Comparison of ENCODE assay signal across 1 cellular context in the genomic region with DNA sequence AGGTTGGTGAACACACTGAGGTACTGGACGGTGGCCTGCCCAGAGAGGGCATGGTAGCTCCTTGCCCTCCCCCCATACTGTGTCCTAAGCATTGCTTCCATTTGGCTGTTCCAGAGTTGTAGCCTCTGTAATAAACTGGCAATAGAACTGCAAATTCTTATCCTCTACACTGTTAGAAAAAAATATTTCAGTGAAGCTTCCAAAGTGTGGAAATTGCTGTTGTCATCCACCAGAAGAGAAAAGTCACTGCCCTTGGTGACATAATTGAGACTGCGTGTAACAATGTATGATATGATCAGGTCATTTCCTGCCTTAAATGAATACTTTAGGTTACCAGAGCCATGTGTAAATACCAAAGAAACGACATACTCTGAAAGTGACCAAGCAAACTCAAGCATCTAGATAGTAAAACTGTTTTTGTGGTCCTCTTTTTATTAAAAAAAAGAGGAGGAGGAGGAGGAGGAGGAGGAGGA.
TF ChIP-seq lines count a peak whose summit lies in the region.

No MANE protein-coding gene starts in this region.

TF ChIP-seq in K562, 482 proteins besides CTCF, POLR2A, EP300 and RAD21 (continued from another document):
- TF ChIP-seq BCL6 (CRISPR knock-in tag; IDR thresholded peaks at IDR 0.05): no peak
- TF ChIP-seq BRD9 (IDR thresholded peaks at IDR 0.05; ENCODE audit: low read depth, partially characterized antibody): peak; percentile 31
- no peak for TF ChIP-seq GATA2 (CRISPR knock-in tag; IDR thresholded peaks at IDR 0.05)
- TF ChIP-seq SMAD3 (CRISPR knock-in tag; conservative IDR thresholded peaks at IDR 0.05): 0 out of 2 replicates have a peak, but pooled peaks have one; percentile 46
- no peak for TF ChIP-seq SRSF1 (IDR thresholded peaks at IDR 0.05; ENCODE audit: low read depth, low read length)
- TF ChIP-seq MTA1 (IDR thresholded peaks at IDR 0.05; ENCODE audit: borderline replicate concordance): no peak
- peak; percentile 67 for TF ChIP-seq ZNF316 (IDR thresholded peaks at IDR 0.05)
- TF ChIP-seq ZNF133 (CRISPR knock-in tag; IDR thresholded peaks at IDR 0.05): no peak
- TF ChIP-seq, protein P1, sequence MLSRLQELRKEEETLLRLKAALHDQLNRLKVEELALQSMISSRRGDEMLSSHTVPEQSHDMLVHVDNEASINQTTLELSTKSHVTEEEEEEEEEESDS (CRISPR knock-in tag; IDR thresholded peaks at IDR 0.05): no peak
- TF ChIP-seq GTF2E2 (tag; IDR thresholded peaks at IDR 0.05): no peak
- TF ChIP-seq XRCC5 (IDR thresholded peaks at IDR 0.05; ENCODE audit: low read depth, low read length): no peak
- no peak for TF ChIP-seq ZNF121 (CRISPR knock-in tag; conservative IDR thresholded peaks at IDR 0.05)
- TF ChIP-seq ZNF561 (CRISPR knock-in tag; conservative IDR thresholded peaks at IDR 0.05): no peak
- peak; percentile 73 to 79; a peak in 3 of 4 replicates for TF ChIP-seq FOXA3 (CRISPR knock-in tag; conservative IDR thresholded peaks at IDR 0.05 in 1 of 2, IDR thresholded peaks at IDR 0.05 in 1 of 2)
- TF ChIP-seq, protein P2, sequence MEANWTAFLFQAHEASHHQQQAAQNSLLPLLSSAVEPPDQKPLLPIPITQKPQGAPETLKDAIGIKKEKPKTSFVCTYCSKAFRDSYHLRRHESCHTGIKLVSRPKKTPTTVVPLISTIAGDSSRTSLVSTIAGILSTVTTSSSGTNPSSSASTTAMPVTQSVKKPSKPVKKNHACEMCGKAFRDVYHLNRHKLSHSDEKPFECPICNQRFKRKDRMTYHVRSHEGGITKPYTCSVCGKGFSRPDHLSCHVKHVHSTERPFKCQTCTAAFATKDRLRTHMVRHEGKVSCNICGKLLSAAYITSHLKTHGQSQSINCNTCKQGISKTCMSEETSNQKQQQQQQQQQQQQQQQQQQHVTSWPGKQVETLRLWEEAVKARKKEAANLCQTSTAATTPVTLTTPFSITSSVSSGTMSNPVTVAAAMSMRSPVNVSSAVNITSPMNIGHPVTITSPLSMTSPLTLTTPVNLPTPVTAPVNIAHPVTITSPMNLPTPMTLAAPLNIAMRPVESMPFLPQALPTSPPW (CRISPR knock-in tag; IDR thresholded peaks at IDR 0.05): peak; percentile 71
- no peak for TF ChIP-seq MXI1 (IDR thresholded peaks at IDR 0.05; ENCODE audit: low read depth, low read length)
- TF ChIP-seq RFX1 (IDR thresholded peaks at IDR 0.05): no peak
- no peak for TF ChIP-seq NR2F6 (CRISPR knock-in tag; IDR thresholded peaks at IDR 0.05)
- TF ChIP-seq HMGN3 (IDR thresholded peaks at IDR 0.05; ENCODE audit: borderline replicate concordance, extremely low read depth, insufficient read length, low read depth, low read length): no peak
- no peak for TF ChIP-seq ZNF766 (CRISPR knock-in tag; conservative IDR thresholded peaks at IDR 0.05)
- TF ChIP-seq ZNF124 (CRISPR knock-in tag; IDR thresholded peaks at IDR 0.05): no peak
- no peak for TF ChIP-seq NRF1 (conservative IDR thresholded peaks at IDR 0.05 in 1 of 2, IDR thresholded peaks at IDR 0.05 in 1 of 2)
- TF ChIP-seq BACH1 (tag; IDR thresholded peaks at IDR 0.05): no peak
- TF ChIP-seq, protein P3, sequence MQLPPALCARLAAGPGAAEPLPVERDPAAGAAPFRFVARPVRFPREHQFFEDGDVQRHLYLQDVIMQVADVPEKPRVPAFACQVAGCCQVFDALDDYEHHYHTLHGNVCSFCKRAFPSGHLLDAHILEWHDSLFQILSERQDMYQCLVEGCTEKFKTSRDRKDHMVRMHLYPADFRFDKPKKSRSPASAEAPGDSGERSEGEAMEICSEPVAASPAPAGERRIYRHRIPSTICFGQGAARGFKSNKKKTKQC (CRISPR knock-in tag; IDR thresholded peaks at IDR 0.05): no peak
- TF ChIP-seq, protein P4, sequence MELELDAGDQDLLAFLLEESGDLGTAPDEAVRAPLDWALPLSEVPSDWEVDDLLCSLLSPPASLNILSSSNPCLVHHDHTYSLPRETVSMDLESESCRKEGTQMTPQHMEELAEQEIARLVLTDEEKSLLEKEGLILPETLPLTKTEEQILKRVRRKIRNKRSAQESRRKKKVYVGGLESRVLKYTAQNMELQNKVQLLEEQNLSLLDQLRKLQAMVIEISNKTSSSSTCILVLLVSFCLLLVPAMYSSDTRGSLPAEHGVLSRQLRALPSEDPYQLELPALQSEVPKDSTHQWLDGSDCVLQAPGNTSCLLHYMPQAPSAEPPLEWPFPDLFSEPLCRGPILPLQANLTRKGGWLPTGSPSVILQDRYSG (tag; conservative IDR thresholded peaks at IDR 0.05; ENCODE audit: low read depth): peak; percentile 72
- TF ChIP-seq, protein P5, sequence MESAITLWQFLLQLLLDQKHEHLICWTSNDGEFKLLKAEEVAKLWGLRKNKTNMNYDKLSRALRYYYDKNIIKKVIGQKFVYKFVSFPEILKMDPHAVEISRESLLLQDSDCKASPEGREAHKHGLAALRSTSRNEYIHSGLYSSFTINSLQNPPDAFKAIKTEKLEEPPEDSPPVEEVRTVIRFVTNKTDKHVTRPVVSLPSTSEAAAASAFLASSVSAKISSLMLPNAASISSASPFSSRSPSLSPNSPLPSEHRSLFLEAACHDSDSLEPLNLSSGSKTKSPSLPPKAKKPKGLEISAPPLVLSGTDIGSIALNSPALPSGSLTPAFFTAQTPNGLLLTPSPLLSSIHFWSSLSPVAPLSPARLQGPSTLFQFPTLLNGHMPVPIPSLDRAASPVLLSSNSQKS (CRISPR knock-in tag; IDR thresholded peaks at IDR 0.05): no peak
- TF ChIP-seq HNRNPL (IDR thresholded peaks at IDR 0.05; ENCODE audit: low read depth, low read length): no peak
- TF ChIP-seq ATF7 (IDR thresholded peaks at IDR 0.05): peak; percentile 88
- TF ChIP-seq HMG20B (CRISPR knock-in tag; IDR thresholded peaks at IDR 0.05): no peak
- TF ChIP-seq PHTF2 (CRISPR knock-in tag; IDR thresholded peaks at IDR 0.05): no peak
- no peak for TF ChIP-seq CC2D1A (IDR thresholded peaks at IDR 0.05)
- TF ChIP-seq DPF2 (IDR thresholded peaks at IDR 0.05): peak; percentile 84
- TF ChIP-seq CBX1 (IDR thresholded peaks at IDR 0.05; ENCODE audit: low read depth): no peak
- TF ChIP-seq TBL1XR1 (IDR thresholded peaks at IDR 0.05; ENCODE audit: low read length in 2 of 2): no peak; a peak in 1 of 4 replicates
- peak; percentile 67; the same call in 1 of the 2 replicates for TF ChIP-seq CREB1 (IDR thresholded peaks at IDR 0.05)
- TF ChIP-seq CREB1 (CRISPR knock-in tag; IDR thresholded peaks at IDR 0.05): no peak; the same call in 1 of the 2 replicates
- no peak for TF ChIP-seq KLF10 (CRISPR knock-in tag; IDR thresholded peaks at IDR 0.05)
- TF ChIP-seq NCOA1 (IDR thresholded peaks at IDR 0.05; ENCODE audit: low read depth): peak; percentile 39; the same call in 1 of the 2 replicates
- TF ChIP-seq, protein P6, sequence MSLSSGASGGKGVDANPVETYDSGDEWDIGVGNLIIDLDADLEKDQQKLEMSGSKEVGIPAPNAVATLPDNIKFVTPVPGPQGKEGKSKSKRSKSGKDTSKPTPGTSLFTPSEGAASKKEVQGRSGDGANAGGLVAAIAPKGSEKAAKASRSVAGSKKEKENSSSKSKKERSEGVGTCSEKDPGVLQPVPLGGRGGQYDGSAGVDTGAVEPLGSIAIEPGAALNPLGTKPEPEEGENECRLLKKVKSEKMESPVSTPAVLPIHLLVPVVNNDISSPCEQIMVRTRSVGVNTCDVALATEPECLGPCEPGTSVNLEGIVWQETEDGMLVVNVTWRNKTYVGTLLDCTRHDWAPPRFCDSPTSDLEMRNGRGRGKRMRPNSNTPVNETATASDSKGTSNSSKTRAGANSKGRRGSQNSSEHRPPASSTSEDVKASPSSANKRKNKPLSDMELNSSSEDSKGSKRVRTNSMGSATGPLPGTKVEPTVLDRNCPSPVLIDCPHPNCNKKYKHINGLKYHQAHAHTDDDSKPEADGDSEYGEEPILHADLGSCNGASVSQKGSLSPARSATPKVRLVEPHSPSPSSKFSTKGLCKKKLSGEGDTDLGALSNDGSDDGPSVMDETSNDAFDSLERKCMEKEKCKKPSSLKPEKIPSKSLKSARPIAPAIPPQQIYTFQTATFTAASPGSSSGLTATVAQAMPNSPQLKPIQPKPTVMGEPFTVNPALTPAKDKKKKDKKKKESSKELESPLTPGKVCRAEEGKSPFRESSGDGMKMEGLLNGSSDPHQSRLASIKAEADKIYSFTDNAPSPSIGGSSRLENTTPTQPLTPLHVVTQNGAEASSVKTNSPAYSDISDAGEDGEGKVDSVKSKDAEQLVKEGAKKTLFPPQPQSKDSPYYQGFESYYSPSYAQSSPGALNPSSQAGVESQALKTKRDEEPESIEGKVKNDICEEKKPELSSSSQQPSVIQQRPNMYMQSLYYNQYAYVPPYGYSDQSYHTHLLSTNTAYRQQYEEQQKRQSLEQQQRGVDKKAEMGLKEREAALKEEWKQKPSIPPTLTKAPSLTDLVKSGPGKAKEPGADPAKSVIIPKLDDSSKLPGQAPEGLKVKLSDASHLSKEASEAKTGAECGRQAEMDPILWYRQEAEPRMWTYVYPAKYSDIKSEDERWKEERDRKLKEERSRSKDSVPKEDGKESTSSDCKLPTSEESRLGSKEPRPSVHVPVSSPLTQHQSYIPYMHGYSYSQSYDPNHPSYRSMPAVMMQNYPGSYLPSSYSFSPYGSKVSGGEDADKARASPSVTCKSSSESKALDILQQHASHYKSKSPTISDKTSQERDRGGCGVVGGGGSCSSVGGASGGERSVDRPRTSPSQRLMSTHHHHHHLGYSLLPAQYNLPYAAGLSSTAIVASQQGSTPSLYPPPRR (CRISPR knock-in tag; IDR thresholded peaks at IDR 0.05; ENCODE audit: borderline replicate concordance): no peak
- TF ChIP-seq CREM (IDR thresholded peaks at IDR 0.05; ENCODE audit: low read depth): peak; percentile 80
- no peak for TF ChIP-seq SNIP1 (IDR thresholded peaks at IDR 0.05; ENCODE audit: low read depth)
- no peak for TF ChIP-seq ZNF23 (CRISPR knock-in tag; IDR thresholded peaks at IDR 0.05)
- TF ChIP-seq FIP1L1 (IDR thresholded peaks at IDR 0.05; ENCODE audit: low read depth, low read length, poor library complexity, severe bottlenecking): no peak
- no peak for TF ChIP-seq TFAM (CRISPR knock-in tag; conservative IDR thresholded peaks at IDR 0.05)
- TF ChIP-seq ZNF584 (CRISPR knock-in tag; IDR thresholded peaks at IDR 0.05; ENCODE audit: low read depth): no peak
- TF ChIP-seq CHCHD3 (CRISPR knock-in tag; IDR thresholded peaks at IDR 0.05): no peak
- peak; percentile 48 for TF ChIP-seq POLR2H (tag; IDR thresholded peaks at IDR 0.05; ENCODE audit: low read depth)
- no peak for TF ChIP-seq SMARCB1 (IDR thresholded peaks at IDR 0.05; ENCODE audit: insufficient read length, low read depth)
- TF ChIP-seq ZZZ3 (IDR thresholded peaks at IDR 0.05): no peak
- no peak for TF ChIP-seq POLR2AphosphoS5 (IDR thresholded peaks at IDR 0.05; ENCODE audit: control insufficient read depth, insufficient read depth, low read depth, low read length)
- TF ChIP-seq MAFG (tag; conservative IDR thresholded peaks at IDR 0.05): peak; percentile 74
- TF ChIP-seq ZEB2 (IDR thresholded peaks at IDR 0.05): no peak
- no peak for TF ChIP-seq SIRT6 (IDR thresholded peaks at IDR 0.05; ENCODE audit: low read depth, low read length)
